ENCODE assay signal across 8 cellular contexts in the genomic region with DNA sequence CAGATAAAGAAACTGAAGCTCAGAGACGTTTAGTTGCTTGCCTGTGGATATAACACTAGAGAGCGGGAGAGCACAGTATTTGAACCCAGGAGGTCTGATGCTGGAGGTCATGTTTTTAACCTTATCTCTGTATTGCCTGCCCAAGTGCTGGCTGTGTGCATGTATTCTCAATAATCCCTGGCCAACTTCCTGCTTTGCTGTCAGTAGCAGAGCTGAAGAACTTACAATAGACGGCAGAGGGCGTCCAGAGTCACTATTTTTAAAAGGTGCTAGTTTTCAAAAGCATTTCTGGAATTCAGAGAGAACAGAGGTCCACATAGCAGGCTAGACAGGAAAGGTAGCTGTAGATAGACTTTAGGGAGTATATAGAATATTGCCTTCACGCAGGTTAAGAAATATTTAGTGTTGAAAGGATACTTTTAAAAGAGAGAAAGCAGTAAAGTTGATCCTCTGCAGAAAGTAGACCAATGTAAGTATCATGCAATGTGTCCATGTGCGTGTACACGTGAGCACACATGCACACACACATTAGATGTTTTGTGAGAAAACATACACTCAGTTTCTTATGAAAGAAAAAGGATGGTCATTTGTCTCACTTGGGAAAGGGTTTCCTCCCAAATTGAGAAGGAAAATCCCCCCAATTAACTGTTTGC. TPM values are rescaled to one million over a fixed set of nuclear protein-coding genes. Genes with fewer than 3 reads are reported as not detected.
DNase-seq lines count a peak whose midpoint lies in the region; ATAC-seq and TF ChIP-seq lines count a peak whose summit lies in the region.

No MANE protein-coding gene starts in this region.

- no peaks in the 10 kb centered on the region for H3K79me1 ChIP-seq in neuronal stem cell (ENCODE audit: low read depth, low read length)

- H3K4ac ChIP-seq in neuronal stem cell (ENCODE audit: low read length): no peak overlapping the region

- POLR2A ChIA-PET in activated CD4-positive, alpha-beta T cell treated with anti-CD3 and anti-CD28 coated beads, Interleukin-2, amount 10 ng/mL, durations not matched to agents 7 days and 5 days (lab: Charles Lee): no interaction called here

- no peak overlapping the region for H2BK15ac ChIP-seq in neuronal stem cell (ENCODE audit: low read length)

- no peak overlapping the region for H3K4me3 Mint-ChIP-seq in CD4-positive, CD25-positive, alpha-beta regulatory T cell
- H3K4me3 Mint-ChIP-seq in activated CD4-positive, alpha-beta T cell treated with anti-CD3 and anti-CD28 coated beads, Interleukin-2, amount 10 ng/mL, durations not matched to agents 7 days and 5 days: no peak overlapping the region

- no peaks in the 10 kb centered on the region for H3K9me3 Mint-ChIP-seq in CD4-positive, CD25-positive, alpha-beta regulatory T cell
- H3K9me3 Mint-ChIP-seq in activated CD4-positive, alpha-beta T cell treated with anti-CD3 and anti-CD28 coated beads, Interleukin-2, amount 10 ng/mL, durations not matched to agents 7 days and 5 days: no peaks in the 10 kb centered on the region

- H3K27ac ChIP-seq in CD4-positive, CD25-positive, alpha-beta regulatory T cell (ENCODE audit: insufficient read depth, low read length, poor library complexity, severe bottlenecking): no peak overlapping the region
- H3K27ac ChIP-seq in neuronal stem cell (replicated peaks; ENCODE audit: low read length): no peak overlapping the region

- H3K27me3 Mint-ChIP-seq in CD4-positive, CD25-positive, alpha-beta regulatory T cell: no peaks in the 10 kb centered on the region
- no peaks in the 10 kb centered on the region for H3K27me3 Mint-ChIP-seq in activated CD4-positive, alpha-beta T cell treated with anti-CD3 and anti-CD28 coated beads, Interleukin-2, amount 10 ng/mL, durations not matched to agents 7 days and 5 days

- H2BK5ac ChIP-seq in neuronal stem cell (ENCODE audit: low read length): no peak overlapping the region

- H3K18ac ChIP-seq in neuronal stem cell (ENCODE audit: low read length): no peak overlapping the region

- H3K9ac ChIP-seq in neuronal stem cell (ENCODE audit: low read depth, low read length, poor library complexity): no peak overlapping the region

- WGBS in neuronal stem cell (ENCODE audit: extremely low coverage in 2 of 2, insufficient read length in 2 of 2, insufficient replicate concordance in 1 of 2), 2 donors: no CpG with 5 or more reads among the region's 7 CpGs

- no peak overlapping the region for H3K4me3 ChIP-seq in CD4-positive, CD25-positive, alpha-beta regulatory T cell (ENCODE audit: low read depth, low read length)
- H3K4me3 ChIP-seq in fibroblast of the aortic adventitia (ENCODE audit: low read depth, low read length) (no peak overlapping the region), neuronal stem cell (ENCODE audit: low read length in 2 of 2) (no peak overlapping the region)

- H3K27me3 ChIP-seq in CD4-positive, CD25-positive, alpha-beta regulatory T cell (ENCODE audit: control insufficient read depth, insufficient read depth, low read length): no peaks in the 10 kb centered on the region
- H3K27me3 ChIP-seq in neuronal stem cell (ENCODE audit: control insufficient read depth in 3 of 3, insufficient read depth in 3 of 3, low read depth in 1 of 3, low read length in 3 of 3): no peaks in the 10 kb centered on the region

- H4K91ac ChIP-seq in neuronal stem cell (ENCODE audit: low read depth, low read length, poor library complexity): no peak overlapping the region

- H2BK120ac ChIP-seq in neuronal stem cell (ENCODE audit: low read depth, low read length): no peak overlapping the region

- peak; percentile 78 for TF ChIP-seq CTCF in fibroblast of the aortic adventitia (IDR thresholded peaks at IDR 0.05; ENCODE audit: insufficient read depth, low read length)

- peaks cover 0 to 5% (median 0%) of the 10 kb centered on the region in 4 donors for H3K4me1 Mint-ChIP-seq in CD4-positive, CD25-positive, alpha-beta regulatory T cell
- H3K4me1 Mint-ChIP-seq in activated CD4-positive, alpha-beta T cell treated with anti-CD3 and anti-CD28 coated beads, Interleukin-2, amount 10 ng/mL, durations not matched to agents 7 days and 5 days: peaks cover 5% of the 10 kb centered on the region

- CTCF ChIA-PET in activated CD4-positive, alpha-beta T cell treated with anti-CD3 and anti-CD28 coated beads, Interleukin-2, amount 10 ng/mL, durations not matched to agents 7 days and 5 days (lab: Charles Lee): no interaction called here

- ATAC-seq in CD4-positive, CD25-positive, alpha-beta regulatory T cell (ENCODE audit: low read depth in 2 of 2): peak; percentile 55 to 65
- peak; percentile 78 for ATAC-seq in GM18867 (IDR thresholded peaks at IDR 0.05; ENCODE audit: unreplicated experiment)
- ATAC-seq in HG03103 (IDR thresholded peaks at IDR 0.05; ENCODE audit: low read depth, unreplicated experiment): peak; percentile 68

- no peak overlapping the region for H3K23ac ChIP-seq in neuronal stem cell (ENCODE audit: low read depth, low read length, poor library complexity)

- no peak overlapping the region for H2BK12ac ChIP-seq in neuronal stem cell (ENCODE audit: low read length)

- no peak overlapping the region for H3K27ac Mint-ChIP-seq in CD4-positive, CD25-positive, alpha-beta regulatory T cell
- no peak overlapping the region for H3K27ac Mint-ChIP-seq in activated CD4-positive, alpha-beta T cell treated with anti-CD3 and anti-CD28 coated beads, Interleukin-2, amount 10 ng/mL, durations not matched to agents 7 days and 5 days

- H3K9me3 ChIP-seq in CD4-positive, CD25-positive, alpha-beta regulatory T cell (ENCODE audit: control insufficient read depth in 2 of 2, low read length in 2 of 2): no peaks in the 10 kb centered on the region
- H3K9me3 ChIP-seq in neuronal stem cell (replicated peaks in 1 of 2; ENCODE audit: control insufficient read depth in 2 of 2, insufficient read depth in 1 of 2, low read depth in 1 of 2, low read length in 2 of 2): peaks cover 2 to 19% of the 10 kb centered on the region in 2 donors

- peak in 2 of 3 donors; percentile 28 to 62 for DNase-seq in CD4-positive, CD25-positive, alpha-beta regulatory T cell
- DNase-seq in NCI-H460 (ENCODE audit: extremely low read depth, low read depth) (peak; percentile 71), fibroblast of the aortic adventitia (ENCODE audit: low read depth) (peak; percentile 93), neuronal stem cell (ENCODE audit: low spot score) (peak; percentile 61)
- peak; percentile 57 for DNase-seq in activated CD4-positive, alpha-beta T cell treated with anti-CD3 and anti-CD28 coated beads, Interleukin-2, amount 10 ng/mL, durations not matched to agents 7 days and 5 days
- no peak for DNase-seq in NK-92 treated with Interleukin-12 subunit alpha and Interleukin-12 subunit beta, amount 100 ng/mL, for 24 hours (lab: John Stamatoyannopoulos, UW)

- peaks cover 21% of the 10 kb centered on the region for H3K36me3 Mint-ChIP-seq in CD4-positive, CD25-positive, alpha-beta regulatory T cell
- peaks cover 15% of the 10 kb centered on the region for H3K36me3 Mint-ChIP-seq in activated CD4-positive, alpha-beta T cell treated with anti-CD3 and anti-CD28 coated beads, Interleukin-2, amount 10 ng/mL, durations not matched to agents 7 days and 5 days (ENCODE audit: low read depth)

- H3K4me1 ChIP-seq in CD4-positive, CD25-positive, alpha-beta regulatory T cell (ENCODE audit: control insufficient read depth, insufficient read depth, low read length, poor library complexity, severe bottlenecking): no peaks in the 10 kb centered on the region
- peaks cover 5 to 25% of the 10 kb centered on the region in 2 donors for H3K4me1 ChIP-seq in neuronal stem cell (ENCODE audit: control insufficient read depth in 2 of 2, insufficient read depth in 1 of 2, low read depth in 1 of 2, low read length in 2 of 2)

- H2AFZ ChIP-seq in neuronal stem cell (ENCODE audit: low read length): no peak overlapping the region

- H2AK5ac ChIP-seq in neuronal stem cell (ENCODE audit: low read depth, low read length): no peak overlapping the region

- H3K4me2 ChIP-seq in neuronal stem cell (ENCODE audit: insufficient read depth, low read length, poor library complexity, severe bottlenecking): no peak overlapping the region

- H4K8ac ChIP-seq in neuronal stem cell (ENCODE audit: low read depth, low read length): no peak overlapping the region

- no peak overlapping the region for H3K14ac ChIP-seq in neuronal stem cell (ENCODE audit: low read length)

- no peaks in the 10 kb centered on the region for H3K36me3 ChIP-seq in CD4-positive, CD25-positive, alpha-beta regulatory T cell (ENCODE audit: control insufficient read depth, insufficient read depth, low read length)
- H3K36me3 ChIP-seq in neuronal stem cell (replicated peaks in 1 of 2; ENCODE audit: control insufficient read depth in 2 of 2, insufficient read depth in 2 of 2, low read length in 2 of 2): peaks cover 1 to 14% of the 10 kb centered on the region in 2 donors

RNA-seq across cellular contexts. Expression of gene PTCD2, which starts 46.3 kb away (rescaled TPM):
- 3.4 TPM for total RNA-seq in CD4-positive, CD25-positive, alpha-beta regulatory T cell
- polyA plus RNA-seq in CD4-positive, CD25-positive, alpha-beta regulatory T cell: 1 to 10 TPM; 5.4 to 6.5 (median 5.9) TPM
- total RNA-seq in NCI-H460 (2014; rRNA removed; shearing (Covaris generic)): 17.2 and 20.3 TPM in 2 replicates
- 17.7 and 21.8 TPM in 2 replicates for polyA plus RNA-seq in NCI-H460 (2014; cell fraction: nucleus; rRNA removed)
- total RNA-seq in activated CD4-positive, alpha-beta T cell treated with anti-CD3 and anti-CD28 coated beads, Interleukin-2, amount 10 ng/mL, durations not matched to agents 7 days and 5 days: 1 to 10 TPM; 7.8 to 8.1 TPM
- 13.1 and 13.6 TPM in 2 replicates for total RNA-seq in fibroblast of the aortic adventitia (ENCODE audit: low replicate concordance)
- 5.3 TPM for polyA plus RNA-seq in neuronal stem cell (2013, experiment 1 of 2)
- polyA plus RNA-seq in neuronal stem cell (2013, experiment 2 of 2): 5.9 TPM

RNA-seq across cellular contexts. Expression of gene MRPS27, which starts 46.4 kb away (rescaled TPM):
- 36.2 TPM for total RNA-seq in CD4-positive, CD25-positive, alpha-beta regulatory T cell
- polyA plus RNA-seq in CD4-positive, CD25-positive, alpha-beta regulatory T cell: 10 to 100 TPM; 39.0 to 53.1 (median 43.4) TPM
- 123 and 139 TPM in 2 replicates for total RNA-seq in NCI-H460 (2014; rRNA removed; shearing (Covaris generic))
- 102 and 122 TPM in 2 replicates for polyA plus RNA-seq in NCI-H460 (2014; cell fraction: nucleus; rRNA removed)
- 10 to 100 TPM; 49.2 to 63.4 TPM for total RNA-seq in activated CD4-positive, alpha-beta T cell treated with anti-CD3 and anti-CD28 coated beads, Interleukin-2, amount 10 ng/mL, durations not matched to agents 7 days and 5 days
- total RNA-seq in fibroblast of the aortic adventitia (ENCODE audit: low replicate concordance): 80.6 and 83.6 TPM in 2 replicates
- polyA plus RNA-seq in neuronal stem cell (2013, experiment 1 of 2): 66.9 TPM
- 68.0 TPM for polyA plus RNA-seq in neuronal stem cell (2013, experiment 2 of 2)
